8 cellular contexts compared by ENCODE assay signal in the genomic region with DNA sequence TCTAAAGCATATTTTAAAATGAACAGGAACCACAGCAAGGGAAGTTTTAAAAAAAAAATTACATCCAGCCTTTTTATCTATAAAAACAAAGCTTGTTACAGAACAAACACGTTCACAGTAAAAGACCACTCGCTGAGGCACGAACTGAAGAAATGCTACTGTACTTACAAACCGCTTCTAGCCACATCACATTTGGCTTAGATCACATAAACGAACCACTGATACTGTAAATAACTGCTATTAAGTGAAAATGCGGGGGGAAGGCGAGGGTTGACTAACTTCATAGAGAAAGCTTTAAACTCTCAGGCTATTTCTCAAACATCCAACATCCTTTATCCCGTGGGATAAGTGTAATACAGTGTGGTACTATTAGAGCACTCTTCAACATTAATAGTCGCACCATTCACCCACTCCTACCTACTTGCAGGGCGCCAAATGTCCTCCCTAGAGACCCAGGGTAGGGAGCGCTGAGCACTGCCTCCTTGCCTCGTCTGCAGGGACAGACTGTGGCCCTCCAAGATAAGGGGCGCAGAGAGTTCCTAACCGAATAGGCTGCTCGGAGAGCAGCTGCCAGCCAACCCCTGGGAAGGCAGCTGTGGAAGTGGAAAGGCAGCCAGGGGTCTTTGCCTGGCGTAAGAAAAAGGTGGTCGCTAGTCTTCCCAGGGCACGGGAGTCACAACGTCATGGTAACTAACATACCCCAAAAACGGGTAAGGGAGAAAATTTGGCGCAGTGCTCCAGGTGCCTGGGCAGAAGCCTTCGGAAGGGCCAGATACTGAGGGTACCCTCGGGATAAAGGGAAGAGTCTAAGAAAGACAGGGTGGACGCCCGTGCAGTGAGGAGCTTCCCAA. TPM values are rescaled to one million over a fixed set of nuclear protein-coding genes. Genes with fewer than 3 reads are reported as not detected.
A peak's percentile ranks its signal among the peaks of the same experiment; 100 is the strongest.
DNase-seq lines count a peak whose midpoint lies in the region; ATAC-seq, FAIRE-seq and TF ChIP-seq lines count a peak whose summit lies in the region.

No MANE protein-coding gene starts in this region.

- H3K9me3 ChIP-seq in GM12878 (replicated peaks; ENCODE audit: control insufficient read depth, insufficient read depth, low read length): no peaks in the 10 kb centered on the region

- intact Hi-C loops in GM12878 (cut with micrococcal nuclease; ENCODE audit: unreplicated experiment): no loop called here

- in situ Hi-C loops in GM12878 (cut with MboI): no loop called here

- TF ChIP-seq RAD21 in GM12878 (IDR thresholded peaks at IDR 0.05; ENCODE audit: insufficient read depth, low read depth, low read length): no peak

- H3K27me3 ChIP-seq in GM12878 (replicated peaks in 1 of 2; ENCODE audit: control insufficient read depth in 2 of 2, insufficient read depth in 2 of 2, low read length in 1 of 2): no peaks in the 10 kb centered on the region

- peak overlapping the region; percentile 63 for H3K9ac ChIP-seq in GM12878 (ENCODE audit: control insufficient read depth, insufficient read depth, low read length)

- no peak for TF ChIP-seq POLR2A in GM12878 (IDR thresholded peaks at IDR 0.05; ENCODE audit: low read depth, low read length)

- SMC1A ChIA-PET in GM12878 (lab: Charles Lee; ENCODE audit: uncharacterized antibody, unreplicated experiment): interaction anchor here (0.7 to 2.7 kb wide), 10 partner anchors 11 to 206 kb away, joined by 3 to 10 read pairs (median 5); no protein-coding TSS in a partner anchor

- CTCF ChIA-PET in GM12878 (lab: Yijun Ruan, JAX): interaction anchor here (0.7 to 3.5 kb wide), 12 partner anchors 10 to 196 kb away, joined by 3 to 25 read pairs (median 4); a partner anchor contains a TSS

- no peak for FAIRE-seq in GM12878 (lab: Jason Lieb, UNC)

- DNase-seq in AG10803 (ENCODE audit: low read depth) (peak; percentile 35), RPMI7951 (ENCODE audit: low read depth) (peak; percentile 40), GM12878 (ENCODE audit: low read depth, low spot score) (no peak), iPS-NIHi7 (ENCODE audit: extremely low spot score) (peak; percentile 29)
- DNase-seq in effector CD8-positive, alpha-beta T cell (lab: John Stamatoyannopoulos, UW): no peak

- peak overlapping the region; percentile 77 for H3K4me2 ChIP-seq in GM12878 (ENCODE audit: control insufficient read depth, insufficient read depth)

- no peaks in the 10 kb centered on the region for H3K36me3 ChIP-seq in GM12878 (ENCODE audit: control insufficient read depth in 2 of 2, insufficient read depth in 2 of 2, low read length in 1 of 2)

- TF ChIP-seq EP300 in GM12878 (IDR thresholded peaks at IDR 0.05; ENCODE audit: borderline replicate concordance in 1 of 2, control insufficient read depth in 1 of 2, low read depth in 2 of 2, low read length in 2 of 2): no peak

- peak; percentile 33 for ATAC-seq in GM18870 (IDR thresholded peaks at IDR 0.05; ENCODE audit: unreplicated experiment)
- ATAC-seq in HG03175 (IDR thresholded peaks at IDR 0.05; ENCODE audit: unreplicated experiment): peak; percentile 26
- peak; percentile 39 for ATAC-seq in GM12878

- no TSS peak for BruUV-seq in GM12878 (replicated peaks; lab: Mats Ljungman, UMichigan)

- peak overlapping the region; percentile 94 for H3K4me3 ChIP-seq in AG10803 (ENCODE audit: low read length)
- peak overlapping the region; percentile 83 for H3K4me3 ChIP-seq in GM12878
- peak overlapping the region; percentile 65 to 91 (median 85) for H3K4me3 ChIP-seq in skin epidermis

- 4% methylated on average over 25 of the region's 25 CpGs for WGBS in GM12878 (ENCODE audit: insufficient coverage, insufficient replicate concordance, low lambda C conversion rate, missing lambda C conversion rate)

- POLR2A ChIA-PET in GM12878 (lab: Charles Lee): interaction anchor here (0.7 to 1.7 kb wide), 10 partner anchors 10 to 210 kb away, joined by 3 to 7 read pairs (median 3); a partner anchor contains a TSS

- peak overlapping the region; percentile 90 for H2AFZ ChIP-seq in GM12878 (ENCODE audit: control insufficient read depth, low read depth, low read length)

- RAD21 ChIA-PET in GM12878 (lab: Charles Lee; ENCODE audit: unreplicated experiment): interaction anchor here (1.0 to 2.5 kb wide), 8 partner anchors 21 to 117 kb away, joined by 4 to 10 read pairs (median 6); a partner anchor contains a TSS

- TF ChIP-seq CTCF in AG10803 (conservative IDR thresholded peaks at IDR 0.05; ENCODE audit: low read length): no peak
- TF ChIP-seq CTCF in GM12878 (IDR thresholded peaks at IDR 0.05 in 2 of 3, conservative IDR thresholded peaks at IDR 0.05 in 1 of 3; ENCODE audit: control insufficient read depth in 2 of 3, extremely low read depth in 1 of 3, insufficient read depth in 1 of 3, low read depth in 3 of 3, low read length in 3 of 3): no peak

- H3K4me1 ChIP-seq in GM12878 (ENCODE audit: control insufficient read depth, insufficient read depth, low read length): peaks cover 9% of the 10 kb centered on the region

- H3K79me2 ChIP-seq in GM12878 (ENCODE audit: control insufficient read depth, insufficient read depth, low read length): no peaks in the 10 kb centered on the region

- H4K20me1 ChIP-seq in GM12878 (ENCODE audit: control insufficient read depth, insufficient read depth): no peaks in the 10 kb centered on the region

- peak overlapping the region; percentile 35; the same call in 1 of the 2 replicates for H3K27ac ChIP-seq in GM12878 (ENCODE audit: control insufficient read depth, insufficient read depth)
- peak overlapping the region in 20 of 21 experiments; percentile 58 to 92 (median 82) for H3K27ac ChIP-seq in skin epidermis

TF ChIP-seq in GM12878, 131 proteins besides CTCF, POLR2A, EP300 and RAD21 (continues in another document):
- TF ChIP-seq MXI1 (IDR thresholded peaks at IDR 0.05; ENCODE audit: low read depth, low read length): 0 out of 2 replicates have a peak, but pooled peaks have one; percentile 4
- TF ChIP-seq, protein P1, sequence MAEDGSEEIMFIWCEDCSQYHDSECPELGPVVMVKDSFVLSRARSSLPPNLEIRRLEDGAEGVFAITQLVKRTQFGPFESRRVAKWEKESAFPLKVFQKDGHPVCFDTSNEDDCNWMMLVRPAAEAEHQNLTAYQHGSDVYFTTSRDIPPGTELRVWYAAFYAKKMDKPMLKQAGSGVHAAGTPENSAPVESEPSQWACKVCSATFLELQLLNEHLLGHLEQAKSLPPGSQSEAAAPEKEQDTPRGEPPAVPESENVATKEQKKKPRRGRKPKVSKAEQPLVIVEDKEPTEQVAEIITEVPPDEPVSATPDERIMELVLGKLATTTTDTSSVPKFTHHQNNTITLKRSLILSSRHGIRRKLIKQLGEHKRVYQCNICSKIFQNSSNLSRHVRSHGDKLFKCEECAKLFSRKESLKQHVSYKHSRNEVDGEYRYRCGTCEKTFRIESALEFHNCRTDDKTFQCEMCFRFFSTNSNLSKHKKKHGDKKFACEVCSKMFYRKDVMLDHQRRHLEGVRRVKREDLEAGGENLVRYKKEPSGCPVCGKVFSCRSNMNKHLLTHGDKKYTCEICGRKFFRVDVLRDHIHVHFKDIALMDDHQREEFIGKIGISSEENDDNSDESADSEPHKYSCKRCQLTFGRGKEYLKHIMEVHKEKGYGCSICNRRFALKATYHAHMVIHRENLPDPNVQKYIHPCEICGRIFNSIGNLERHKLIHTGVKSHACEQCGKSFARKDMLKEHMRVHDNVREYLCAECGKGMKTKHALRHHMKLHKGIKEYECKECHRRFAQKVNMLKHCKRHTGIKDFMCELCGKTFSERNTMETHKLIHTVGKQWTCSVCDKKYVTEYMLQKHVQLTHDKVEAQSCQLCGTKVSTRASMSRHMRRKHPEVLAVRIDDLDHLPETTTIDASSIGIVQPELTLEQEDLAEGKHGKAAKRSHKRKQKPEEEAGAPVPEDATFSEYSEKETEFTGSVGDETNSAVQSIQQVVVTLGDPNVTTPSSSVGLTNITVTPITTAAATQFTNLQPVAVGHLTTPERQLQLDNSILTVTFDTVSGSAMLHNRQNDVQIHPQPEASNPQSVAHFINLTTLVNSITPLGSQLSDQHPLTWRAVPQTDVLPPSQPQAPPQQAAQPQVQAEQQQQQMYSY (CRISPR knock-in tag; IDR thresholded peaks at IDR 0.05): no peak
- peak; percentile 58 for TF ChIP-seq MEF2B (IDR thresholded peaks at IDR 0.05; ENCODE audit: partially characterized antibody, poor library complexity, severe bottlenecking)
- peak; percentile 85 for TF ChIP-seq ZNF24 (IDR thresholded peaks at IDR 0.05)
- TF ChIP-seq KAT2A (conservative IDR thresholded peaks at IDR 0.05; ENCODE audit: control insufficient read depth, low read depth, low read length): no peak
- no peak for TF ChIP-seq TAF1 (IDR thresholded peaks at IDR 0.05; ENCODE audit: borderline replicate concordance, low read depth, low read length)
- TF ChIP-seq JUND (IDR thresholded peaks at IDR 0.05; ENCODE audit: low read depth, low read length): no peak
- no peak for TF ChIP-seq TBL1XR1 (IDR thresholded peaks at IDR 0.05; ENCODE audit: low read depth, low read length)
- no peak for TF ChIP-seq EZH2 (IDR thresholded peaks at IDR 0.05; ENCODE audit: borderline replicate concordance, control insufficient read depth, low read depth, low read length)
- TF ChIP-seq EGR1 (IDR thresholded peaks at IDR 0.05; ENCODE audit: borderline replicate concordance in 1 of 2, low read depth in 2 of 2, low read length in 2 of 2): no peak
- no peak for TF ChIP-seq RBBP5 (conservative IDR thresholded peaks at IDR 0.05)
- no peak for TF ChIP-seq BCL11A (IDR thresholded peaks at IDR 0.05; ENCODE audit: low read depth, low read length)
- no peak for TF ChIP-seq ZZZ3 (IDR thresholded peaks at IDR 0.05; ENCODE audit: control insufficient read depth, insufficient read length, low read depth)
- no peak for TF ChIP-seq STAT1 (conservative IDR thresholded peaks at IDR 0.05)

RNA-seq across cellular contexts. Expression of a gene that starts 0.8 kb away (rescaled TPM):
- 2.4 and 2.9 TPM in 2 replicates for total RNA-seq in RPMI7951 (2014; rRNA removed; shearing (Covaris generic))
- total RNA-seq in GM12878 (2013; cell fraction: nucleolus; rRNA removed): 13.6 and 15.2 TPM in 2 replicates
- total RNA-seq in GM12878 (2014; rRNA removed) (1.5 and 2.0 TPM in 2 replicates), GM12878 (2014; rRNA removed; fragmentation: Illumina TruSeq; extraction: Trizol) (1.8 and 2.0 TPM in 2 replicates), GM12878 (2021) (1.6 and 3.0 TPM in 2 replicates)
- polyA plus RNA-seq in GM12878 (2011; ENCODE audit: low read depth): 0.85 TPM
- polyA plus RNA-seq in GM12878 (2011; rRNA removed) (1.8 and 2.7 TPM in 2 replicates), GM12878 (2014; fragmentation: Illumina TruSeq; extraction: Trizol) (1.7 and 2.3 TPM in 2 replicates), GM12878 (2014; fragmentation: Nextera tagmentation; extraction: Ambion mirVana) (under 1 TPM; 0.64 to 0.82 TPM), GM12878 (2014; rRNA removed) (1.4 TPM in 2 replicates), GM12878 (2016; fragmentation: Nextera tagmentation; extraction: Ambion mirVana) (1 to 10 TPM in 1 of 2 experiments, under 1 TPM in 1; 0.53 to 1.1 TPM)
- polyA plus RNA-seq in GM12878 (2011; cell fraction: cytosol; rRNA removed): 0.70 and 0.84 TPM in 2 replicates
- 0.99 and 1.2 TPM in 2 replicates for polyA plus RNA-seq in GM12878 (2011; cell fraction: nucleus; rRNA removed)
- 1.7 and 2.1 TPM in 2 replicates for polyA plus RNA-seq in GM12878 (2012)
- 1.4 and 1.7 TPM in 2 replicates for polyA minus RNA-seq in GM12878 (2011; rRNA and poly(A)+ RNA removed)
- 0.31 and 0.80 TPM in 2 replicates for polyA minus RNA-seq in GM12878 (2011; cell fraction: cytosol; rRNA and poly(A)+ RNA removed)
- 0.85 and 1.3 TPM in 2 replicates for polyA minus RNA-seq in GM12878 (2011; cell fraction: nucleus; rRNA and poly(A)+ RNA removed)

Comparison
In these comparisons a context has a peak if more than half of its experiments do, and no peak if none do; other contexts are left out.
1. DNase-seq: peak in AG10803 (single experiment), RPMI7951 (single experiment) and iPS-NIHi7 (single experiment); none in GM12878 (single experiment) and effector CD8-positive, alpha-beta T cell (single experiment).
2. Peak in every context shown above with its lines, with median percentiles within 50 percentile points of each other: H3K4me3 ChIP-seq and ATAC-seq.